In the genomic region with DNA sequence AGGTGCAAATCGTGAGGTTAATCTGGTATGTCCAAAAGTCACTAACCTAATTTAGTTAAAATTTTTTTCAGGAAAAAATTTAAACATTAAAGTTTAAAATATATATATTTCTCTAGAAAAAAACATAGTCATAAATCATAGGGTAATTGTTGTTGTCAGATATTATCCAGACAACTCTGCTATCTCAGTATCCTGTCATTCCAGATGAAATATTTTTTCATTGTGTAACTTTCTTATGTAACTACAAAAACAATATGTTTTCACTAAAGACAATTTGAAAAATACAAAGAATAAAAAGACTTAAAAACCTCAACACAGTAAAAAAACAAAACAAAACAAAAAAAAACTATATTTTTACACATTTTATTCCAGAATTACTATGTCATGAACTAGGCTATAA, we compare ENCODE assay signal across 27 cellular contexts.
"Had no signal": no experiment of that assay in that cellular context is flagged by ENCODE, and none has a peak within 500 bp of the region (broad histone marks: within the 10 kb centered on the region; RNA-seq: fewer than 3 reads in every experiment).

No MANE protein-coding gene starts in this region.

- H3K9me3 ChIP-seq: body of pancreas, colonic mucosa, esophagus squamous epithelium, gastroesophageal sphincter, heart right ventricle had no signal

- H3K4me3 ChIP-seq: body of pancreas, colonic mucosa, esophagus squamous epithelium, gastroesophageal sphincter, heart right ventricle, hepatocyte had no signal

- FAIRE-seq: endothelial cell of umbilical vein had no signal

- H3K27me3 ChIP-seq: body of pancreas, colonic mucosa, esophagus squamous epithelium, gastroesophageal sphincter, heart right ventricle, hepatocyte had no signal

- H3K36me3 ChIP-seq: colonic mucosa, esophagus squamous epithelium, gastroesophageal sphincter, heart right ventricle had no signal

- DNase-seq: activated CD4-positive, alpha-beta memory T cell treated with anti-CD3 and anti-CD28 coated beads for 36 hours; activated CD4-positive, alpha-beta T cell treated with anti-CD3 and anti-CD28 coated beads for 36 hours; activated CD4-positive, alpha-beta T cell treated with anti-CD3 and anti-CD28 coated beads, Interleukin-2, amount 10 ng/mL, durations not matched to agents 24 days and 14 days; activated CD4-positive, CD25-positive, alpha-beta regulatory T cell; activated CD4-positive, CD25-positive, alpha-beta regulatory T cell treated with anti-CD3 and anti-CD28 coated beads, Interleukin-2, amount 50 U/mL, for 72 hours; activated CD8-positive, alpha-beta memory T cell treated with anti-CD3 and anti-CD28 coated beads, Interleukin-2, amount 10 ng/mL, durations not matched to agents 7 days and 5 days; activated CD8-positive, alpha-beta memory T cell treated with anti-CD3 and anti-CD28 coated beads, Interleukin-2, amount 50 U/mL, for 4 hours; activated CD8-positive, alpha-beta T cell treated with anti-CD3 and anti-CD28 coated beads, Interleukin-2, amount 10 ng/mL, durations not matched to agents 7 days and 5 days; activated effector memory CD4-positive, alpha-beta T cell treated with anti-CD3 and anti-CD28 coated beads, Interleukin-2, amount 50 U/mL, for 16 hours; activated naive CD4-positive, alpha-beta T cell treated with anti-CD3 and anti-CD28 coated beads for 36 hours; activated naive CD8-positive, alpha-beta T cell treated with anti-CD3 and anti-CD28 coated beads, Interleukin-2, amount 10 ng/mL, durations not matched to agents 7 days and 5 days; activated T-cell treated with anti-CD3 and anti-CD28 coated beads, Interleukin-2, amount 50 U/mL, for 1 hour; activated T-cell treated with anti-CD3 and anti-CD28 coated beads, Interleukin-2, amount 50 U/mL, for 48 hours; amygdala; aorta; body of pancreas; caudate nucleus; colonic mucosa; effector CD8-positive, alpha-beta T cell; esophagus squamous epithelium; foreskin melanocyte; heart right ventricle; T-helper 2 cell had no signal

- H3K4me1 ChIP-seq: body of pancreas, colonic mucosa, esophagus squamous epithelium had no signal

- H3K27ac ChIP-seq: body of pancreas, colonic mucosa, epithelial cell of prostate, esophagus squamous epithelium, gastroesophageal sphincter, heart right ventricle, hepatocyte had no signal
